ENCODE assay signal across 12 cellular contexts in genomic region chr16:50311891-50312501, GRCh38. TPM values are rescaled to one million over a fixed set of nuclear protein-coding genes. Genes with fewer than 3 reads are reported as not detected.
DNase-seq lines count a peak whose midpoint lies in the region; ATAC-seq and TF ChIP-seq lines count a peak whose summit lies in the region.
"Had no signal": no experiment of that assay in that cellular context is flagged by ENCODE, and none has a peak within 500 bp of the region (broad histone marks: within the 10 kb centered on the region; RNA-seq: fewer than 3 reads in every experiment).

No MANE protein-coding gene starts in this region.

- H3K27me3 Mint-ChIP-seq in activated naive CD4-positive, alpha-beta T cell treated with anti-CD3 and anti-CD28 coated beads for 36 hours (ENCODE audit: low read depth) = no peaks in the 10 kb centered on the region
- H3K27me3 Mint-ChIP-seq in activated CD4-positive, alpha-beta memory T cell treated with anti-CD3 and anti-CD28 coated beads for 36 hours = no peaks in the 10 kb centered on the region
- H3K27me3 Mint-ChIP-seq in immature natural killer cell (ENCODE audit: low read depth in 3 of 3) = peaks cover 14 to 21% (median 17%) of the 10 kb centered on the region in 3 donors

- H3K9me3 Mint-ChIP-seq in activated naive CD4-positive, alpha-beta T cell treated with anti-CD3 and anti-CD28 coated beads for 36 hours = no peaks in the 10 kb centered on the region
- no peaks in the 10 kb centered on the region for H3K9me3 Mint-ChIP-seq in activated CD4-positive, alpha-beta memory T cell treated with anti-CD3 and anti-CD28 coated beads for 36 hours
- no peaks in the 10 kb centered on the region for H3K9me3 Mint-ChIP-seq in immature natural killer cell

- no peaks in the 10 kb centered on the region for H3K27me3 ChIP-seq in testis
- H3K27me3 ChIP-seq: BE2C had no signal

- peaks cover 38% of the 10 kb centered on the region for H3K4me1 ChIP-seq in testis

- CTCF ChIA-PET in activated naive CD4-positive, alpha-beta T cell treated with anti-CD3 and anti-CD28 coated beads for 36 hours (lab: Charles Lee) = no interaction called here
- CTCF ChIA-PET in activated CD4-positive, alpha-beta memory T cell treated with anti-CD3 and anti-CD28 coated beads for 36 hours (lab: Charles Lee) = no interaction called here

- peaks cover 13% of the 10 kb centered on the region for H3K4me1 Mint-ChIP-seq in activated naive CD4-positive, alpha-beta T cell treated with anti-CD3 and anti-CD28 coated beads for 36 hours (ENCODE audit: low read depth)
- peaks cover 21% of the 10 kb centered on the region for H3K4me1 Mint-ChIP-seq in activated CD4-positive, alpha-beta memory T cell treated with anti-CD3 and anti-CD28 coated beads for 36 hours (ENCODE audit: low read depth)
- H3K4me1 Mint-ChIP-seq in immature natural killer cell = peaks cover 47 to 61% of the 10 kb centered on the region in 2 donors

- no peak overlapping the region for H3K27ac ChIP-seq in testis
- H3K27ac ChIP-seq: left ventricle myocardium inferior had no signal

- ATAC-seq in GM19452 (IDR thresholded peaks at IDR 0.05; ENCODE audit: unreplicated experiment) (no peak), GM21619 (IDR thresholded peaks at IDR 0.05; ENCODE audit: unreplicated experiment) (no peak), GM19351 (IDR thresholded peaks at IDR 0.05; ENCODE audit: unreplicated experiment) (no peak)

- peak overlapping the region; percentile 68 for H3K27ac Mint-ChIP-seq in activated naive CD4-positive, alpha-beta T cell treated with anti-CD3 and anti-CD28 coated beads for 36 hours
- H3K27ac Mint-ChIP-seq in activated CD4-positive, alpha-beta memory T cell treated with anti-CD3 and anti-CD28 coated beads for 36 hours = peak overlapping the region; percentile 58
- peak overlapping the region; percentile 78 to 95 (median 90) for H3K27ac Mint-ChIP-seq in immature natural killer cell

- no peak for TF ChIP-seq POLR2A in testis (IDR thresholded peaks at IDR 0.05)

- H3K4me3 Mint-ChIP-seq in activated naive CD4-positive, alpha-beta T cell treated with anti-CD3 and anti-CD28 coated beads for 36 hours = no peak overlapping the region
- no peak overlapping the region for H3K4me3 Mint-ChIP-seq in activated CD4-positive, alpha-beta memory T cell treated with anti-CD3 and anti-CD28 coated beads for 36 hours
- H3K4me3 Mint-ChIP-seq in immature natural killer cell = peak overlapping the region in 3 of 5 donors; percentile 9 to 68 (median 38)

- H3K36me3 Mint-ChIP-seq in activated naive CD4-positive, alpha-beta T cell treated with anti-CD3 and anti-CD28 coated beads for 36 hours (ENCODE audit: low read depth) = peaks cover 28% of the 10 kb centered on the region
- peaks cover 45% of the 10 kb centered on the region for H3K36me3 Mint-ChIP-seq in activated CD4-positive, alpha-beta memory T cell treated with anti-CD3 and anti-CD28 coated beads for 36 hours
- H3K36me3 Mint-ChIP-seq in immature natural killer cell = peaks cover 23 to 44% (median 24%) of the 10 kb centered on the region in 3 donors

- no peak for TF ChIP-seq CTCF in testis (IDR thresholded peaks at IDR 0.05)

- H3K36me3 ChIP-seq in testis (ENCODE audit: low read depth, missing control alignments) = no peaks in the 10 kb centered on the region

- intact Hi-C loops in activated naive CD4-positive, alpha-beta T cell treated with anti-CD3 and anti-CD28 coated beads for 36 hours (cut with micrococcal nuclease) = no loop called here
- intact Hi-C loops in activated CD4-positive, alpha-beta memory T cell treated with anti-CD3 and anti-CD28 coated beads for 36 hours (cut with micrococcal nuclease) = no loop called here
- intact Hi-C loops in testis (cut with DNase I; ENCODE audit: low total_unique reads) = no loop called here

- POLR2A ChIA-PET in activated CD4-positive, alpha-beta memory T cell treated with anti-CD3 and anti-CD28 coated beads for 36 hours (lab: Charles Lee) = no interaction called here

- WGBS in testis, 2 donors = 90 to 93% methylated on average over 20 to 22 of the region's 22 CpGs

- DNase-seq in activated naive CD4-positive, alpha-beta T cell treated with anti-CD3 and anti-CD28 coated beads for 36 hours = no peak
- no peak for DNase-seq in activated naive CD4-positive, alpha-beta T cell treated with anti-CD3 and anti-CD28 coated beads, Interleukin-2, amount 50 U/mL, for 16 hours
- peak; percentile 8 for DNase-seq in activated CD4-positive, alpha-beta memory T cell treated with anti-CD3 and anti-CD28 coated beads for 36 hours
- no peak for DNase-seq in immature natural killer cell
- peak; percentile 11 for DNase-seq in testis
- DNase-seq: BE2C, GDM1, left ventricle myocardium inferior, occipital lobe had no signal

- H3K4me3 ChIP-seq in testis = no peak overlapping the region
- H3K4me3 ChIP-seq: left ventricle myocardium inferior had no signal

- H3K9me3 ChIP-seq in testis = no peaks in the 10 kb centered on the region
- H3K9me3 ChIP-seq: BE2C, left ventricle myocardium inferior had no signal

RNA-seq across cellular contexts. Expression of gene ADCY7, which starts 45.6 kb away (rescaled TPM):
- total RNA-seq in activated naive CD4-positive, alpha-beta T cell treated with anti-CD3 and anti-CD28 coated beads for 36 hours = 10 to 100 TPM; 73.4 to 89.6 TPM
- 100 to 1,000 TPM in 1 of 2 experiments, 10 to 100 TPM in 1; 100.0 to 107 TPM for total RNA-seq in activated CD4-positive, alpha-beta memory T cell treated with anti-CD3 and anti-CD28 coated beads for 36 hours
- polyA plus RNA-seq in immature natural killer cell = 100 to 1,000 TPM in 2 of 3 donors, 10 to 100 TPM in 1; 97.6 to 209 (median 108) TPM
- total RNA-seq in testis = 1 to 10 TPM; 5.9 to 9.4 TPM
- 5.9 TPM for polyA plus RNA-seq in testis (ENCODE audit: insufficient read depth, low read depth, low replicate concordance)

RNA-seq across cellular contexts. Expression of gene BRD7, which starts 56.8 kb away (rescaled TPM):
- 100 to 1,000 TPM in 1 of 2 experiments, 10 to 100 TPM in 1; 96.7 to 101 TPM for total RNA-seq in activated naive CD4-positive, alpha-beta T cell treated with anti-CD3 and anti-CD28 coated beads for 36 hours
- 100 to 1,000 TPM in 1 of 2 experiments, 10 to 100 TPM in 1; 87.9 to 103 TPM for total RNA-seq in activated CD4-positive, alpha-beta memory T cell treated with anti-CD3 and anti-CD28 coated beads for 36 hours
- polyA plus RNA-seq in immature natural killer cell = 10 to 100 TPM; 15.7 to 42.7 (median 39.8) TPM
- 10 to 100 TPM; 79.2 to 96.0 TPM for total RNA-seq in testis
- polyA plus RNA-seq in testis (ENCODE audit: insufficient read depth, low read depth, low replicate concordance) = 110 TPM

Comparison
In these comparisons a context has a peak if more than half of its experiments do, and no peak if none do; other contexts are left out.
1. DNase-seq: peak in activated CD4-positive, alpha-beta memory T cell treated with anti-CD3 and anti-CD28 coated beads for 36 hours (single experiment) and testis (single experiment); none in activated naive CD4-positive, alpha-beta T cell treated with anti-CD3 and anti-CD28 coated beads for 36 hours (single experiment), activated naive CD4-positive, alpha-beta T cell treated with anti-CD3 and anti-CD28 coated beads, Interleukin-2, amount 50 U/mL, for 16 hours (single experiment) and immature natural killer cell (0 of 3).
2. H3K4me3 Mint-ChIP-seq: peak in immature natural killer cell (3 of 5); none in activated naive CD4-positive, alpha-beta T cell treated with anti-CD3 and anti-CD28 coated beads for 36 hours (single experiment) and activated CD4-positive, alpha-beta memory T cell treated with anti-CD3 and anti-CD28 coated beads for 36 hours (single experiment).
3. RNA of gene ADCY7, which starts 45.6 kb away (total RNA-seq): 100.0 to 107 TPM in activated CD4-positive, alpha-beta memory T cell treated with anti-CD3 and anti-CD28 coated beads for 36 hours and 73.4 to 89.6 TPM in activated naive CD4-positive, alpha-beta T cell treated with anti-CD3 and anti-CD28 coated beads for 36 hours; 5.9 to 9.4 TPM in testis; every median in the first group is over 4 times any median in the second.
4. Peak in every context shown above with its lines, with median percentiles within 50 percentile points of each other: H3K27ac Mint-ChIP-seq.